6 cellular contexts compared by ENCODE assay signal in genomic region chrX:9458034-9458433, GRCh38. TPM values are rescaled to one million over a fixed set of nuclear protein-coding genes. Genes with fewer than 3 reads are reported as not detected.
DNase-seq lines count a peak whose midpoint lies in the region; ATAC-seq, FAIRE-seq and TF ChIP-seq lines count a peak whose summit lies in the region.
"Not testable (repeated sequence)": the region's sequence is repeated elsewhere in the genome, so short reads cannot be mapped to it uniquely, and the experiment has no call there.

No MANE protein-coding gene starts in this region.

- not testable (repeated sequence) for H3K27me3 Mint-ChIP-seq in activated CD8-positive, alpha-beta T cell treated with anti-CD3 and anti-CD28 coated beads for 36 hours; effector memory CD8-positive, alpha-beta T cell

- TF ChIP-seq CTCF in WERI-Rb-1 (IDR thresholded peaks at IDR 0.05; ENCODE audit: low read depth, low read length); activated CD8-positive, alpha-beta T cell treated with anti-CD3 and anti-CD28 coated beads for 36 hours (IDR thresholded peaks at IDR 0.05); HepG2 (CRISPR knock-in tag; IDR thresholded peaks at IDR 0.05): not testable (repeated sequence)

- not testable (repeated sequence) for H3K27ac Mint-ChIP-seq in activated CD8-positive, alpha-beta T cell treated with anti-CD3 and anti-CD28 coated beads for 36 hours
- H3K27ac Mint-ChIP-seq in effector memory CD8-positive, alpha-beta T cell, result peak overlapping the region; percentile 67 to 86

- not testable (repeated sequence) for TF ChIP-seq EP300 in HepG2 (IDR thresholded peaks at IDR 0.05; ENCODE audit: low read depth in 2 of 2, low read length in 2 of 2); HepG2 (CRISPR knock-in tag; IDR thresholded peaks at IDR 0.05; ENCODE audit: borderline replicate concordance)

- in situ Hi-C loops in HepG2 (cut with HindIII; ENCODE audit: extremely low pct_ligation_motif_present, low pct_unique_long_range_greater_than_20kb), result loop anchor here (10.0 kb wide), 1 partner anchor 113 kb away; no protein-coding TSS in a partner anchor

- not testable (repeated sequence) for H3K36me3 Mint-ChIP-seq in activated CD8-positive, alpha-beta T cell treated with anti-CD3 and anti-CD28 coated beads for 36 hours (ENCODE audit: low read depth); effector memory CD8-positive, alpha-beta T cell (ENCODE audit: insufficient read depth)

- not testable (repeated sequence) for TF ChIP-seq POLR2A in HepG2 (IDR thresholded peaks at IDR 0.05; ENCODE audit: insufficient read depth in 1 of 2, low read depth in 2 of 2, low read length in 2 of 2)

- 0 out of 2 replicates have a peak overlapping the region, but pooled peaks have one; percentile 43 for H3K27ac ChIP-seq in WERI-Rb-1
- H3K27ac ChIP-seq in HepG2 (ENCODE audit: extremely low read length, insufficient read depth, low read length), result not testable (repeated sequence)

- not testable (repeated sequence) for H3K9me3 Mint-ChIP-seq in activated CD8-positive, alpha-beta T cell treated with anti-CD3 and anti-CD28 coated beads for 36 hours; effector memory CD8-positive, alpha-beta T cell

- H3K9me3 ChIP-seq in WERI-Rb-1 (ENCODE audit: severe bottlenecking); HepG2 (ENCODE audit: low read length): not testable (repeated sequence)

- DNase-seq in NCI-H82 (lab: John Stamatoyannopoulos, UW), result peak; percentile 25
- DNase-seq in WERI-Rb-1; HepG2 (ENCODE audit: low spot score): not testable (repeated sequence)
- peak; percentile 17 for DNase-seq in activated CD8-positive, alpha-beta T cell treated with anti-CD3 and anti-CD28 coated beads for 36 hours
- DNase-seq in effector memory CD8-positive, alpha-beta T cell, result peak in 1 of 3 experiments; percentile 23
- DNase-seq in stimulated activated CD4-positive, alpha-beta T cell treated with anti-CD3 and anti-CD28 coated beads, Interleukin-15, amount 100 ng/mL, for 24 hours, result peak; percentile 13

- peak overlapping the region; percentile 42 for H3K4me2 ChIP-seq in HepG2 (ENCODE audit: low read depth, low read length)

- WGBS in HepG2 (ENCODE audit: low lambda C conversion rate), result 13% methylated on average over 11 of the region's 12 CpGs

- POLR2A ChIA-PET in activated CD8-positive, alpha-beta T cell treated with anti-CD3 and anti-CD28 coated beads for 36 hours (lab: Charles Lee), result not testable (repeated sequence)
- POLR2A ChIA-PET in HepG2 (lab: Yijun Ruan, JAX), result interaction anchor here (1.0 kb wide), 1 partner anchor 61 kb away, joined by 3 read pairs; no protein-coding TSS in a partner anchor

- not testable (repeated sequence) for H3K9ac ChIP-seq in HepG2 (ENCODE audit: insufficient read depth, low read depth, low read length)

- intact Hi-C loops in activated CD8-positive, alpha-beta T cell treated with anti-CD3 and anti-CD28 coated beads for 36 hours (cut with micrococcal nuclease), result loop anchor here (5.0 kb wide), 1 partner anchor 106 kb away; no protein-coding TSS in a partner anchor
- intact Hi-C loops in HepG2 (cut with micrococcal nuclease; ENCODE audit: unreplicated experiment), result not testable (repeated sequence)

- not testable (repeated sequence) for H2AFZ ChIP-seq in HepG2 (ENCODE audit: low read length)

- H3K4me3 ChIP-seq in WERI-Rb-1 (ENCODE audit: low read depth, low read length), result not testable (repeated sequence)
- H3K4me3 ChIP-seq in HepG2 (replicated peaks in 1 of 3; ENCODE audit: insufficient read depth in 1 of 3, low read depth in 2 of 3, low read length in 3 of 3), result peak overlapping the region in 1 of 3 experiments; percentile 30; a peak in 1 of 6 replicates

- H4K20me1 ChIP-seq in HepG2 (ENCODE audit: insufficient read depth, low read length), result not testable (repeated sequence)

- not testable (repeated sequence) for H3K79me2 ChIP-seq in HepG2 (ENCODE audit: insufficient read depth, low read length)

- BruUV-seq in HepG2 (replicated peaks; lab: Mats Ljungman, UMichigan), result not testable (repeated sequence)

- not testable (repeated sequence) for TF ChIP-seq RAD21 in HepG2 (CRISPR knock-in tag; IDR thresholded peaks at IDR 0.05)

- peaks cover 15% of the 10 kb centered on the region for H3K27me3 ChIP-seq in WERI-Rb-1 (ENCODE audit: insufficient read depth, low read depth, severe bottlenecking)
- H3K27me3 ChIP-seq in HepG2 (ENCODE audit: control insufficient read depth in 1 of 2, insufficient read depth in 2 of 2, low read length in 2 of 2), result not testable (repeated sequence)

- not testable (repeated sequence) for ATAC-seq in activated CD8-positive, alpha-beta T cell treated with anti-CD3 and anti-CD28 coated beads for 36 hours; effector memory CD8-positive, alpha-beta T cell (replicated peaks); HepG2

- not testable (repeated sequence) for H3K36me3 ChIP-seq in WERI-Rb-1; HepG2 (replicated peaks in 1 of 2; ENCODE audit: control insufficient read depth in 1 of 2, insufficient read depth in 2 of 2, low read length in 2 of 2)

- H3K4me1 ChIP-seq in HepG2 (ENCODE audit: insufficient read depth, low read length), result peaks cover 54% of the 10 kb centered on the region

- H3K4me3 Mint-ChIP-seq in activated CD8-positive, alpha-beta T cell treated with anti-CD3 and anti-CD28 coated beads for 36 hours, result not testable (repeated sequence)
- peak overlapping the region in 1 of 2 donors; percentile 22 for H3K4me3 Mint-ChIP-seq in effector memory CD8-positive, alpha-beta T cell

- FAIRE-seq in HepG2 (lab: Jason Lieb, UNC), result not testable (repeated sequence)

- CTCF ChIA-PET in activated CD8-positive, alpha-beta T cell treated with anti-CD3 and anti-CD28 coated beads for 36 hours (lab: Charles Lee); HepG2 (lab: Yijun Ruan, JAX; ENCODE audit: low intra/inter-chr PET ratio, low total read pairs): not testable (repeated sequence)

- peaks cover 49% of the 10 kb centered on the region for H3K4me1 Mint-ChIP-seq in activated CD8-positive, alpha-beta T cell treated with anti-CD3 and anti-CD28 coated beads for 36 hours (ENCODE audit: low read depth)
- peaks cover 15 to 16% of the 10 kb centered on the region in 2 donors for H3K4me1 Mint-ChIP-seq in effector memory CD8-positive, alpha-beta T cell (ENCODE audit: low read depth in 2 of 2)

RNA-seq across cellular contexts. Expression of gene TBL1X, which starts 6.8 kb away (rescaled TPM):
- total RNA-seq in activated CD8-positive, alpha-beta T cell treated with anti-CD3 and anti-CD28 coated beads for 36 hours, result 10 to 100 TPM; 28.9 to 32.0 TPM
- 17.6 and 23.9 TPM in 2 replicates for total RNA-seq in HepG2 (2016; rRNA removed; fragmentation: Illumina TruSeq; extraction: Trizol)
- total RNA-seq in HepG2 (2016; cell fraction: cytosol; rRNA removed; fragmentation: Illumina TruSeq; extraction: Trizol; ENCODE audit: low read depth), result 5.6 and 7.1 TPM in 2 replicates
- total RNA-seq in HepG2 (2016; cell fraction: insoluble cytoplasmic fraction; rRNA removed; fragmentation: Illumina TruSeq; extraction: Trizol), result 17.3 and 22.5 TPM in 2 replicates
- 20.1 and 26.9 TPM in 2 replicates for total RNA-seq in HepG2 (2016; cell fraction: membrane; rRNA removed; fragmentation: Illumina TruSeq; extraction: Trizol)
- total RNA-seq in HepG2 (2016; cell fraction: nucleus; rRNA removed; fragmentation: Illumina TruSeq; extraction: Trizol), result 17.2 and 18.5 TPM in 2 replicates
- 14.4 and 19.9 TPM in 2 replicates for polyA plus RNA-seq in HepG2 (2011; rRNA removed)
- polyA plus RNA-seq in HepG2 (2011; cell fraction: cytosol; rRNA removed), result 18.3 and 19.7 TPM in 2 replicates
- polyA plus RNA-seq in HepG2 (2011; cell fraction: nucleus; rRNA removed), result 19.7 and 23.1 TPM in 2 replicates
- polyA plus RNA-seq in HepG2 (2012), result 23.6 and 23.7 TPM in 2 replicates
- 4.4 and 5.1 TPM in 2 replicates for polyA plus RNA-seq in HepG2 (2016; cell fraction: cytosol; fragmentation: Illumina TruSeq; extraction: Trizol; ENCODE audit: low read depth)
- 20.8 and 26.3 TPM in 2 replicates for polyA plus RNA-seq in HepG2 (2016; cell fraction: insoluble cytoplasmic fraction; fragmentation: Illumina TruSeq; extraction: Trizol; ENCODE audit: low read depth)
- 15.3 and 16.7 TPM in 2 replicates for polyA plus RNA-seq in HepG2 (2016; cell fraction: membrane; fragmentation: Illumina TruSeq; extraction: Trizol; ENCODE audit: low read depth)
- polyA plus RNA-seq in HepG2 (2016; cell fraction: nucleus; fragmentation: Illumina TruSeq; extraction: Trizol; ENCODE audit: insufficient read depth, low read depth), result 20.1 and 21.0 TPM in 2 replicates
- 88.3 and 148 TPM in 2 replicates for polyA minus RNA-seq in HepG2 (2011; rRNA and poly(A)+ RNA removed; ENCODE audit: low replicate concordance)
- 24.9 and 29.0 TPM in 2 replicates for polyA minus RNA-seq in HepG2 (2011; cell fraction: cytosol; rRNA and poly(A)+ RNA removed)
- 61.7 and 70.2 TPM in 2 replicates for polyA minus RNA-seq in HepG2 (2011; cell fraction: nucleus; rRNA and poly(A)+ RNA removed)
